Comparison of ENCODE assay signal across 9 cellular contexts in the genomic region with DNA sequence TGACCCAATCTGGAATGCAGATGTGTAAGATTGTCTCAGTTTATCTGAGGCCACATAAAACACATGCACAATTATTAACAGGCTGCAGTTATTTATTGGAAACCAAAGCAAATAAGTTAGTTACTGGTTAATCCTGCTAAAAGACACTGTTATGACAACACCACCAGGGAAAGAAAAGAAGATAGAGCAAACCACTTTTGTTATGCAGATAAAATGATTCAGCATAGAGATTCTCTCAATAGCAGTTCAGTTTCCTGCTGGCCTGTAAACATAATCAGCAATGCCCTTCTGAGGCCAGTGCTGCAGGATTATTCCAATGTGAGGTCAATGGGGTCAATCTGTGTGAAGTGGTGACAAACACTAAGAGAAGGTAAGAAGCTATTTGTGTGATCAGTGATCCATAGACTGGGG.
DNase-seq lines count a peak whose midpoint lies in the region; ATAC-seq and TF ChIP-seq lines count a peak whose summit lies in the region.
"Had no signal": no experiment of that assay in that cellular context is flagged by ENCODE, and none has a peak within 500 bp of the region (broad histone marks: within the 10 kb centered on the region; RNA-seq: fewer than 3 reads in every experiment).

No MANE protein-coding gene starts in this region.

- ATAC-seq in GM19467 (IDR thresholded peaks at IDR 0.05; ENCODE audit: unreplicated experiment) (peak; percentile 47), foreskin keratinocyte (peak; percentile 29)
- ATAC-seq in activated T-cell treated with anti-CD3 and anti-CD28 coated beads, Interleukin-2, amount 50 U/mL, for 72 hours (replicated peaks in 1 of 2), result no peak

- H3K27me3 Mint-ChIP-seq in progenitor cell of endocrine pancreas, result no peaks in the 10 kb centered on the region
- H3K27me3 Mint-ChIP-seq in activated T-cell treated with anti-CD3 and anti-CD28 coated beads, Interleukin-2, amount 50 U/mL, for 72 hours (ENCODE audit: low read depth), result no peaks in the 10 kb centered on the region
- no peaks in the 10 kb centered on the region for H3K27me3 Mint-ChIP-seq in activated T-helper 1 cell treated with anti-CD3 and anti-CD28 coated beads, Interleukin-12 subunit alpha, Interleukin-12 subunit beta, Interleukin-2, Interleukin-4 antibody, amounts not matched to agents 30 ng/mL and 10 ng/mL and 1 ng/mL, durations not matched to agents 14 hours and 24 hours and 36 hours (ENCODE audit: insufficient read depth)

- H3K9ac ChIP-seq in HUES64 (ENCODE audit: low read depth, low read length), result no peak overlapping the region

- H3K4me3 ChIP-seq in HUES64 (ENCODE audit: low read length), result no peak overlapping the region

- no peaks in the 10 kb centered on the region for H3K9me3 ChIP-seq in HUES64 (ENCODE audit: insufficient read depth, low read depth, low read length)

- H3K4me1 ChIP-seq in HUES64 (ENCODE audit: insufficient read depth, low read length), result peaks cover 23% of the 10 kb centered on the region
- no peaks in the 10 kb centered on the region for H3K4me1 ChIP-seq in foreskin keratinocyte

- no peak overlapping the region for H3K4me3 Mint-ChIP-seq in progenitor cell of endocrine pancreas (ENCODE audit: low read depth)
- no peak overlapping the region for H3K4me3 Mint-ChIP-seq in activated T-cell treated with anti-CD3 and anti-CD28 coated beads, Interleukin-2, amount 50 U/mL, for 72 hours
- no peak overlapping the region for H3K4me3 Mint-ChIP-seq in activated T-helper 1 cell treated with anti-CD3 and anti-CD28 coated beads, Interleukin-12 subunit alpha, Interleukin-12 subunit beta, Interleukin-2, Interleukin-4 antibody, amounts not matched to agents 30 ng/mL and 10 ng/mL and 1 ng/mL, durations not matched to agents 14 hours and 24 hours and 36 hours

- H3K27ac Mint-ChIP-seq in progenitor cell of endocrine pancreas, result peak overlapping the region; percentile 50
- H3K27ac Mint-ChIP-seq in activated T-cell treated with anti-CD3 and anti-CD28 coated beads, Interleukin-2, amount 50 U/mL, for 72 hours, result no peak overlapping the region
- no peak overlapping the region for H3K27ac Mint-ChIP-seq in activated T-helper 1 cell treated with anti-CD3 and anti-CD28 coated beads, Interleukin-12 subunit alpha, Interleukin-12 subunit beta, Interleukin-2, Interleukin-4 antibody, amounts not matched to agents 30 ng/mL and 10 ng/mL and 1 ng/mL, durations not matched to agents 14 hours and 24 hours and 36 hours

- intact Hi-C loops in activated T-helper 1 cell treated with anti-CD3 and anti-CD28 coated beads, Interleukin-12 subunit alpha, Interleukin-12 subunit beta, Interleukin-2, Interleukin-4 antibody, amounts not matched to agents 30 ng/mL and 10 ng/mL and 1 ng/mL, durations not matched to agents 14 hours and 24 hours and 36 hours (cut with micrococcal nuclease), result no loop called here

- no peaks in the 10 kb centered on the region for H3K27me3 ChIP-seq in HUES64 (ENCODE audit: insufficient read depth, low read length)
- H3K27me3 ChIP-seq in foreskin keratinocyte, result no peaks in the 10 kb centered on the region

- DNase-seq in foreskin keratinocyte (peak in 1 of 2 donors; percentile 24), progenitor cell of endocrine pancreas (ENCODE audit: low spot score, unreplicated experiment) (no peak), KG1 (lab: John Stamatoyannopoulos, UW) (no peak), T-helper 1 cell (no peak)
- no peak for DNase-seq in activated T-cell treated with anti-CD3 and anti-CD28 coated beads, Interleukin-2, amount 50 U/mL, for 72 hours
- no peak for DNase-seq in activated T-helper 1 cell treated with anti-CD3 and anti-CD28 coated beads, Interleukin-12 subunit alpha, Interleukin-12 subunit beta, Interleukin-2, Interleukin-4 antibody, amounts not matched to agents 30 ng/mL and 10 ng/mL and 1 ng/mL, durations not matched to agents 14 hours and 24 hours and 36 hours (ENCODE audit: low spot score)
- DNase-seq: effector CD8-positive, alpha-beta T cell had no signal

- H3K36me3 ChIP-seq in HUES64 (ENCODE audit: insufficient read depth, low read length), result no peaks in the 10 kb centered on the region

- no peaks in the 10 kb centered on the region for H3K36me3 Mint-ChIP-seq in progenitor cell of endocrine pancreas (ENCODE audit: insufficient read depth)
- H3K36me3 Mint-ChIP-seq in activated T-cell treated with anti-CD3 and anti-CD28 coated beads, Interleukin-2, amount 50 U/mL, for 72 hours (ENCODE audit: insufficient read depth in 2 of 2), result no peaks in the 10 kb centered on the region
- no peaks in the 10 kb centered on the region for H3K36me3 Mint-ChIP-seq in activated T-helper 1 cell treated with anti-CD3 and anti-CD28 coated beads, Interleukin-12 subunit alpha, Interleukin-12 subunit beta, Interleukin-2, Interleukin-4 antibody, amounts not matched to agents 30 ng/mL and 10 ng/mL and 1 ng/mL, durations not matched to agents 14 hours and 24 hours and 36 hours (ENCODE audit: low read depth)

- peaks cover 1% of the 10 kb centered on the region for H3K9me3 Mint-ChIP-seq in progenitor cell of endocrine pancreas (ENCODE audit: low read depth)
- no peaks in the 10 kb centered on the region for H3K9me3 Mint-ChIP-seq in activated T-cell treated with anti-CD3 and anti-CD28 coated beads, Interleukin-2, amount 50 U/mL, for 72 hours
- no peaks in the 10 kb centered on the region for H3K9me3 Mint-ChIP-seq in activated T-helper 1 cell treated with anti-CD3 and anti-CD28 coated beads, Interleukin-12 subunit alpha, Interleukin-12 subunit beta, Interleukin-2, Interleukin-4 antibody, amounts not matched to agents 30 ng/mL and 10 ng/mL and 1 ng/mL, durations not matched to agents 14 hours and 24 hours and 36 hours

- H3K27ac ChIP-seq in HUES64 (ENCODE audit: low read depth, low read length), result peak overlapping the region; percentile 42; the same call in 1 of the 2 replicates
- H3K27ac ChIP-seq in foreskin keratinocyte, result no peak overlapping the region

- peaks cover 46% of the 10 kb centered on the region for H3K4me1 Mint-ChIP-seq in progenitor cell of endocrine pancreas (ENCODE audit: low read depth)
- H3K4me1 Mint-ChIP-seq in activated T-cell treated with anti-CD3 and anti-CD28 coated beads, Interleukin-2, amount 50 U/mL, for 72 hours (ENCODE audit: low read depth), result peaks cover 20% of the 10 kb centered on the region
- no peaks in the 10 kb centered on the region for H3K4me1 Mint-ChIP-seq in activated T-helper 1 cell treated with anti-CD3 and anti-CD28 coated beads, Interleukin-12 subunit alpha, Interleukin-12 subunit beta, Interleukin-2, Interleukin-4 antibody, amounts not matched to agents 30 ng/mL and 10 ng/mL and 1 ng/mL, durations not matched to agents 14 hours and 24 hours and 36 hours (ENCODE audit: low read depth)

- TF ChIP-seq CTCF in foreskin keratinocyte (conservative IDR thresholded peaks at IDR 0.05), result no peak
- TF ChIP-seq CTCF in progenitor cell of endocrine pancreas (IDR thresholded peaks at IDR 0.05; ENCODE audit: unreplicated experiment), result no peak

Comparison
In these comparisons a context has a peak if more than half of its experiments do, and no peak if none do; other contexts are left out.
1. ATAC-seq: peak in GM19467 (single experiment) and foreskin keratinocyte (single experiment); none in activated T-cell treated with anti-CD3 and anti-CD28 coated beads, Interleukin-2, amount 50 U/mL, for 72 hours (0 of 2).